ENCODE assay signal across 9 cellular contexts in the genomic region with DNA sequence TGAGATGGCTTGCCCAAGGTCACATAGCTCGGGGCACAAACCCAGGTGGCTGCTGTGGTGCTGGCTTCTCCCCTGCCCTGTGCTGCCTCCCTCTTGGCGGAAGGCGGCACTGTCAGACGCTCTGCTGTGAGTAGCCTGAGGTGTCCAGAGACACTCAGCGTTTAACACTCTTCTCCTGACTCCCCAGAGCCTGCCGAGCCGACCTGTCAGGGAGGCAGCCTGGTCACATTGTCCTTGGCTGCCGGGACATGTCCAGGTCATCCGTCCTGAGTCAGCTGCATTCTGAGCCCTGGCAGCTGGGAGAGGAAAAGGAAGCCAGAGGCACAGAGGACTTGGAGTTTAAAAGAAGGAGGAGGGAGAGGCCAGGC. TPM values are rescaled to one million over a fixed set of nuclear protein-coding genes. Genes with fewer than 3 reads are reported as not detected.
DNase-seq lines count a peak whose midpoint lies in the region; ATAC-seq and TF ChIP-seq lines count a peak whose summit lies in the region.
"Had no signal": no experiment of that assay in that cellular context is flagged by ENCODE, and none has a peak within 500 bp of the region (broad histone marks: within the 10 kb centered on the region; RNA-seq: fewer than 3 reads in every experiment).

No MANE protein-coding gene starts in this region.

- no peaks in the 10 kb centered on the region for H3K36me3 ChIP-seq in SK-N-SH (replicated peaks in 1 of 2; ENCODE audit: control insufficient read depth in 1 of 2, insufficient read depth in 2 of 2, low read length in 1 of 2)

- H3K36me3 Mint-ChIP-seq in glutamatergic neuron (ENCODE audit: unreplicated experiment), result no peaks in the 10 kb centered on the region

- H3K4me3 Mint-ChIP-seq in glutamatergic neuron (ENCODE audit: unreplicated experiment), result no peak overlapping the region
- H3K4me3 Mint-ChIP-seq: activated CD4-positive, alpha-beta memory T cell treated with anti-CD3 and anti-CD28 coated beads, Interleukin-2, amount 10 ng/mL, durations not matched to agents 7 days and 5 days had no signal

- peaks cover 0 to 38% of the 10 kb centered on the region in 2 experiments; a peak in 1 of 4 replicates for H3K4me1 ChIP-seq in SK-N-SH (ENCODE audit: control insufficient read depth in 1 of 2, insufficient read depth in 2 of 2, low read depth in 1 of 2, low read length in 1 of 2)

- no peaks in the 10 kb centered on the region for H3K79me2 ChIP-seq in SK-N-SH (ENCODE audit: insufficient read depth)

- TF ChIP-seq CTCF in HFF-Myc (IDR thresholded peaks at IDR 0.05; ENCODE audit: low read depth, low read length, missing control alignments) (peak; percentile 10), SK-N-SH (IDR thresholded peaks at IDR 0.05) (no peak), glutamatergic neuron (IDR thresholded peaks at IDR 0.05; ENCODE audit: partially characterized antibody, unreplicated experiment) (no peak), retinal pigment epithelial cell (conservative IDR thresholded peaks at IDR 0.05; ENCODE audit: low read depth, low read length) (peak; percentile 14)

- H3K27me3 Mint-ChIP-seq in glutamatergic neuron (ENCODE audit: unreplicated experiment), result peaks cover 8% of the 10 kb centered on the region
- H3K27me3 Mint-ChIP-seq: activated CD4-positive, alpha-beta memory T cell treated with anti-CD3 and anti-CD28 coated beads, Interleukin-2, amount 10 ng/mL, durations not matched to agents 7 days and 5 days had no signal

- H3K9me3 Mint-ChIP-seq in glutamatergic neuron (ENCODE audit: unreplicated experiment), result peaks cover 1% of the 10 kb centered on the region
- H3K9me3 Mint-ChIP-seq: activated CD4-positive, alpha-beta memory T cell treated with anti-CD3 and anti-CD28 coated beads, Interleukin-2, amount 10 ng/mL, durations not matched to agents 7 days and 5 days had no signal

- DNase-seq in HFF-Myc (ENCODE audit: extremely low read depth, low read depth), result peak; percentile 6
- peak; percentile 69 for DNase-seq in SK-N-SH
- DNase-seq in glutamatergic neuron, result peak; percentile 41
- no peak for DNase-seq in retinal pigment epithelial cell (ENCODE audit: low read depth)
- DNase-seq in NK-92 (lab: John Stamatoyannopoulos, UW; ENCODE audit: unreplicated experiment), result no peak
- DNase-seq: activated CD4-positive, alpha-beta memory T cell treated with anti-CD3 and anti-CD28 coated beads, Interleukin-2, amount 10 ng/mL, durations not matched to agents 7 days and 5 days; stimulated activated CD4-positive, alpha-beta T cell treated with anti-CD3 and anti-CD28 coated beads, Interleukin-2, amount 100 ng/mL, for 48 hours had no signal

- no peaks in the 10 kb centered on the region for H3F3A ChIP-seq in SK-N-SH (replicated peaks; ENCODE audit: insufficient read depth)

- peak overlapping the region; percentile 33 for H3K27ac Mint-ChIP-seq in glutamatergic neuron (ENCODE audit: unreplicated experiment)

- peaks cover 23% of the 10 kb centered on the region for H3K4me1 Mint-ChIP-seq in glutamatergic neuron (ENCODE audit: low read depth, unreplicated experiment)

- no peaks in the 10 kb centered on the region for H3K9me2 ChIP-seq in SK-N-SH

- H3K27me3 ChIP-seq in SK-N-SH (ENCODE audit: insufficient read depth), result no peaks in the 10 kb centered on the region

- no peak overlapping the region for H3K4me2 ChIP-seq in SK-N-SH

- H3K9me3 ChIP-seq in SK-N-SH, result no peaks in the 10 kb centered on the region

- 38% methylated on average over 9 of the region's 9 CpGs for WGBS in SK-N-SH (ENCODE audit: low lambda C conversion rate)

- H3K9ac ChIP-seq in SK-N-SH, result no peak overlapping the region

- no peak for ATAC-seq in HG03439 (IDR thresholded peaks at IDR 0.05; ENCODE audit: unreplicated experiment)
- no peak for ATAC-seq in GM19035 (IDR thresholded peaks at IDR 0.05; ENCODE audit: unreplicated experiment)

- H3K27ac ChIP-seq in SK-N-SH (ENCODE audit: low read depth in 2 of 2, low read length in 1 of 2), result peak overlapping the region in 1 of 2 experiments; percentile 13; a peak in 1 of 4 replicates

- no peak overlapping the region for H2AFZ ChIP-seq in SK-N-SH (ENCODE audit: low read depth)

- H3K4me3 ChIP-seq in HFF-Myc (replicated peaks; ENCODE audit: low read depth, low read length) (no peak overlapping the region), SK-N-SH (ENCODE audit: low read depth in 2 of 2, low read length in 1 of 2) (no peak overlapping the region), retinal pigment epithelial cell (ENCODE audit: low read length) (no peak overlapping the region)

- POLR2A ChIA-PET in SK-N-SH (lab: Yijun Ruan, JAX), result interaction anchor here (0.8 kb wide), 1 partner anchor 20 kb away, joined by 3 read pairs; no protein-coding TSS in a partner anchor

- no peak for TF ChIP-seq EP300 in SK-N-SH (IDR thresholded peaks at IDR 0.05; ENCODE audit: borderline replicate concordance in 1 of 2, low read depth in 1 of 2, low read length in 1 of 2)

- TF ChIP-seq RAD21 in SK-N-SH (IDR thresholded peaks at IDR 0.05; ENCODE audit: low read length), result 0 out of 2 replicates have a peak, but pooled peaks have one; percentile 12

- no peaks in the 10 kb centered on the region for H4K20me1 ChIP-seq in SK-N-SH (ENCODE audit: insufficient read depth)

- CTCF ChIA-PET in SK-N-SH (lab: Yijun Ruan, JAX), result interaction anchor here (1.2 to 5.6 kb wide), 12 partner anchors 8 to 184 kb away, joined by 3 to 31 read pairs (median 6); a partner anchor contains a TSS

TF ChIP-seq in SK-N-SH, 30 proteins besides CTCF, POLR2A, EP300 and RAD21:
- no peak for TF ChIP-seq JUND (IDR thresholded peaks at IDR 0.05)
- TF ChIP-seq MXI1 (IDR thresholded peaks at IDR 0.05; ENCODE audit: low read depth, low read length), result peak; percentile 43; the same call in 1 of the 2 replicates
- no peak for TF ChIP-seq YY1 (IDR thresholded peaks at IDR 0.05; ENCODE audit: low read depth)
- TF ChIP-seq FOXM1 (IDR thresholded peaks at IDR 0.05; ENCODE audit: low read depth), result no peak
- TF ChIP-seq, protein P1, sequence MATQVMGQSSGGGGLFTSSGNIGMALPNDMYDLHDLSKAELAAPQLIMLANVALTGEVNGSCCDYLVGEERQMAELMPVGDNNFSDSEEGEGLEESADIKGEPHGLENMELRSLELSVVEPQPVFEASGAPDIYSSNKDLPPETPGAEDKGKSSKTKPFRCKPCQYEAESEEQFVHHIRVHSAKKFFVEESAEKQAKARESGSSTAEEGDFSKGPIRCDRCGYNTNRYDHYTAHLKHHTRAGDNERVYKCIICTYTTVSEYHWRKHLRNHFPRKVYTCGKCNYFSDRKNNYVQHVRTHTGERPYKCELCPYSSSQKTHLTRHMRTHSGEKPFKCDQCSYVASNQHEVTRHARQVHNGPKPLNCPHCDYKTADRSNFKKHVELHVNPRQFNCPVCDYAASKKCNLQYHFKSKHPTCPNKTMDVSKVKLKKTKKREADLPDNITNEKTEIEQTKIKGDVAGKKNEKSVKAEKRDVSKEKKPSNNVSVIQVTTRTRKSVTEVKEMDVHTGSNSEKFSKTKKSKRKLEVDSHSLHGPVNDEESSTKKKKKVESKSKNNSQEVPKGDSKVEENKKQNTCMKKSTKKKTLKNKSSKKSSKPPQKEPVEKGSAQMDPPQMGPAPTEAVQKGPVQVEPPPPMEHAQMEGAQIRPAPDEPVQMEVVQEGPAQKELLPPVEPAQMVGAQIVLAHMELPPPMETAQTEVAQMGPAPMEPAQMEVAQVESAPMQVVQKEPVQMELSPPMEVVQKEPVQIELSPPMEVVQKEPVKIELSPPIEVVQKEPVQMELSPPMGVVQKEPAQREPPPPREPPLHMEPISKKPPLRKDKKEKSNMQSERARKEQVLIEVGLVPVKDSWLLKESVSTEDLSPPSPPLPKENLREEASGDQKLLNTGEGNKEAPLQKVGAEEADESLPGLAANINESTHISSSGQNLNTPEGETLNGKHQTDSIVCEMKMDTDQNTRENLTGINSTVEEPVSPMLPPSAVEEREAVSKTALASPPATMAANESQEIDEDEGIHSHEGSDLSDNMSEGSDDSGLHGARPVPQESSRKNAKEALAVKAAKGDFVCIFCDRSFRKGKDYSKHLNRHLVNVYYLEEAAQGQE (IDR thresholded peaks at IDR 0.05; ENCODE audit: low read depth, low read length), result no peak

RNA-seq across cellular contexts. Expression of a gene that starts 4.7 kb away (rescaled TPM):
- polyA plus RNA-seq in SK-N-SH (2012; rRNA removed), result 0.02 TPM in 1 of 2 replicates, not detected in the other
- not detected in 2 replicates for polyA plus RNA-seq in SK-N-SH (2012; cell fraction: cytosol; rRNA removed)
- polyA plus RNA-seq in SK-N-SH (2012; cell fraction: nucleus; rRNA removed), result 0.04 and 0.08 TPM in 2 replicates
- not detected for total RNA-seq in glutamatergic neuron (ENCODE audit: unreplicated experiment)

RNA-seq across cellular contexts. Expression of a gene that starts 9.1 kb away (rescaled TPM):
- polyA plus RNA-seq in SK-N-SH (2012; rRNA removed), result not detected in 2 replicates
- not detected in 2 replicates for polyA plus RNA-seq in SK-N-SH (2012; cell fraction: cytosol; rRNA removed)
- 0.08 and 0.23 TPM in 2 replicates for polyA plus RNA-seq in SK-N-SH (2012; cell fraction: nucleus; rRNA removed)
- 0.32 TPM for total RNA-seq in glutamatergic neuron (ENCODE audit: unreplicated experiment)

RNA-seq across cellular contexts. Expression of a gene that starts 25.6 kb away (rescaled TPM):
- 41.3 and 55.3 TPM in 2 replicates for polyA plus RNA-seq in SK-N-SH (2012; rRNA removed)
- polyA plus RNA-seq in SK-N-SH (2012; cell fraction: cytosol; rRNA removed), result 11.1 and 17.6 TPM in 2 replicates
- 300 and 348 TPM in 2 replicates for polyA plus RNA-seq in SK-N-SH (2012; cell fraction: nucleus; rRNA removed)
- total RNA-seq in glutamatergic neuron (ENCODE audit: unreplicated experiment), result 46.5 TPM

RNA-seq across cellular contexts. Expression of a gene that starts 35.5 kb away (rescaled TPM):
- 34.7 and 53.1 TPM in 2 replicates for polyA plus RNA-seq in SK-N-SH (2012; rRNA removed)
- 25.5 and 43.5 TPM in 2 replicates for polyA plus RNA-seq in SK-N-SH (2012; cell fraction: cytosol; rRNA removed)
- polyA plus RNA-seq in SK-N-SH (2012; cell fraction: nucleus; rRNA removed), result 94.6 and 111 TPM in 2 replicates
- total RNA-seq in glutamatergic neuron (ENCODE audit: unreplicated experiment), result 72.6 TPM

RNA-seq across cellular contexts. Expression of a gene that starts 55.8 kb away (rescaled TPM):
- 88.1 and 99.5 TPM in 2 replicates for polyA plus RNA-seq in SK-N-SH (2012; rRNA removed)
- polyA plus RNA-seq in SK-N-SH (2012; cell fraction: cytosol; rRNA removed), result 58.0 and 74.0 TPM in 2 replicates
- 47.0 and 56.7 TPM in 2 replicates for polyA plus RNA-seq in SK-N-SH (2012; cell fraction: nucleus; rRNA removed)
- 35.6 TPM for total RNA-seq in glutamatergic neuron (ENCODE audit: unreplicated experiment)

Comparison
In these comparisons a context has a peak if more than half of its experiments do, and no peak if none do; other contexts are left out.
1. DNase-seq: peak in HFF-Myc (single experiment), SK-N-SH (single experiment) and glutamatergic neuron (single experiment); none in retinal pigment epithelial cell (single experiment) and NK-92 (single experiment).
2. CTCF ChIP-seq: peak in HFF-Myc (single experiment) and retinal pigment epithelial cell (single experiment); none in SK-N-SH (single experiment) and glutamatergic neuron (single experiment).